26 cellular contexts compared by ENCODE assay signal in genomic region chr4:7108660-7109059, GRCh38. TPM values are rescaled to one million over a fixed set of nuclear protein-coding genes. Genes with fewer than 3 reads are reported as not detected.
DNase-seq lines count a peak whose midpoint lies in the region; ATAC-seq, FAIRE-seq and TF ChIP-seq lines count a peak whose summit lies in the region.
"Had no signal": no experiment of that assay in that cellular context is flagged by ENCODE, and none has a peak within 500 bp of the region (broad histone marks: within the 10 kb centered on the region; RNA-seq: fewer than 3 reads in every experiment).

No MANE protein-coding gene starts in this region.

- H3K4me1 ChIP-seq in K562 (replicated peaks in 1 of 2; ENCODE audit: control insufficient read depth in 2 of 2, insufficient read depth in 2 of 2, low read length in 2 of 2), result peaks cover 3 to 10% of the 10 kb centered on the region in 2 experiments; a peak in 4 of 5 replicates
- H3K4me1 ChIP-seq: SJCRH30 had no signal

- TF ChIP-seq RAD21 in K562 (CRISPR knock-in tag; conservative IDR thresholded peaks at IDR 0.05 in 1 of 2, IDR thresholded peaks at IDR 0.05 in 1 of 2), result no peak

- FAIRE-seq in K562 (lab: Jason Lieb, UNC), result no peak
- FAIRE-seq: A204.1, GM12878, H1, RCC 7860 had no signal

- H4K20me1 ChIP-seq in K562 (replicated peaks; ENCODE audit: control insufficient read depth, insufficient read depth, low read length), result peaks cover 9% of the 10 kb centered on the region; the same call in 1 of the 2 replicates
- H4K20me1 ChIP-seq: BLaER1 had no signal

- intact Hi-C loops in K562 (cut with micrococcal nuclease), result no loop called here

- H3K27me3 ChIP-seq in K562 (ENCODE audit: control insufficient read depth in 2 of 2, insufficient read depth in 2 of 2, low read length in 2 of 2), result peaks cover 21 to 69% of the 10 kb centered on the region in 2 experiments
- H3K27me3 ChIP-seq: BLaER1 had no signal

- 4% methylated on average over 5 of the region's 6 CpGs for WGBS in K562 (ENCODE audit: insufficient coverage, low coverage, missing lambda C conversion rate)

- BruUV-seq in K562 (replicated peaks; lab: Mats Ljungman, UMichigan), result no TSS peak

- H3K4me2 ChIP-seq in K562 (ENCODE audit: insufficient read depth, low read length), result no peak overlapping the region
- H3K4me2 ChIP-seq: BLaER1 had no signal

- H3K27ac ChIP-seq in K562 (ENCODE audit: extremely low read depth, low read depth, low read length), result no peak overlapping the region
- no peak overlapping the region for H3K27ac ChIP-seq in substantia nigra (ENCODE audit: low read depth, low read length, poor library complexity, severe bottlenecking)
- H3K27ac ChIP-seq: BLaER1, HL-60, SJCRH30 had no signal

- H2AFZ ChIP-seq in K562 (ENCODE audit: low read depth, low read length), result no peak overlapping the region

- no peaks in the 10 kb centered on the region for H3K79me2 ChIP-seq in K562 (ENCODE audit: control insufficient read depth, insufficient read depth, low read length)

- TF ChIP-seq EP300 in K562 (IDR thresholded peaks at IDR 0.05; ENCODE audit: low read length), result no peak

- POLR2A ChIA-PET in K562 (lab: Yijun Ruan, JAX), result no interaction called here

- H3K9me3 Mint-ChIP-seq in activated naive CD4-positive, alpha-beta T cell treated with anti-CD3 and anti-CD28 coated beads, Interleukin-2, amount 50 U/mL, for 24 hours, result no peaks in the 10 kb centered on the region
- peaks cover 6% of the 10 kb centered on the region for H3K9me3 Mint-ChIP-seq in progenitor cell of endocrine pancreas (ENCODE audit: low read depth)
- H3K9me3 Mint-ChIP-seq: IgD-negative memory B cell had no signal

- no peaks in the 10 kb centered on the region for H3K4me1 Mint-ChIP-seq in activated naive CD4-positive, alpha-beta T cell treated with anti-CD3 and anti-CD28 coated beads, Interleukin-2, amount 50 U/mL, for 24 hours
- peaks cover 2% of the 10 kb centered on the region for H3K4me1 Mint-ChIP-seq in progenitor cell of endocrine pancreas (ENCODE audit: low read depth)
- H3K4me1 Mint-ChIP-seq: IgD-negative memory B cell had no signal

- no peak overlapping the region for H3K4me3 Mint-ChIP-seq in activated naive CD4-positive, alpha-beta T cell treated with anti-CD3 and anti-CD28 coated beads, Interleukin-2, amount 50 U/mL, for 24 hours
- H3K4me3 Mint-ChIP-seq in progenitor cell of endocrine pancreas (ENCODE audit: low read depth), result no peak overlapping the region
- H3K4me3 Mint-ChIP-seq: CD4-positive, CD25-positive, alpha-beta regulatory T cell; IgD-negative memory B cell; T-cell had no signal

- H3K9ac ChIP-seq in K562 (ENCODE audit: insufficient read depth in 1 of 2, low read depth in 2 of 2, low read length in 2 of 2), result no peak overlapping the region
- H3K9ac ChIP-seq: BLaER1 had no signal

- H3K4me3 ChIP-seq in K562, result no peak overlapping the region
- H3K4me3 ChIP-seq: BLaER1, GM12878, SJCRH30 had no signal

- no peak for TF ChIP-seq POLR2A in K562 (conservative IDR thresholded peaks at IDR 0.05)

- no peaks in the 10 kb centered on the region for H3K27me3 Mint-ChIP-seq in activated naive CD4-positive, alpha-beta T cell treated with anti-CD3 and anti-CD28 coated beads, Interleukin-2, amount 50 U/mL, for 24 hours
- peaks cover 25% of the 10 kb centered on the region for H3K27me3 Mint-ChIP-seq in progenitor cell of endocrine pancreas
- H3K27me3 Mint-ChIP-seq: IgD-negative memory B cell had no signal

- no peaks in the 10 kb centered on the region for H3K9me1 ChIP-seq in K562 (ENCODE audit: control insufficient read depth, insufficient read depth, low read length)

- H3K27ac Mint-ChIP-seq in activated naive CD4-positive, alpha-beta T cell treated with anti-CD3 and anti-CD28 coated beads, Interleukin-2, amount 50 U/mL, for 24 hours, result peak overlapping the region; percentile 57
- H3K27ac Mint-ChIP-seq in progenitor cell of endocrine pancreas, result peak overlapping the region; percentile 80
- H3K27ac Mint-ChIP-seq: CD4-positive, CD25-positive, alpha-beta regulatory T cell; IgD-negative memory B cell; T-cell had no signal

- peaks cover 3% of the 10 kb centered on the region for H3K36me3 Mint-ChIP-seq in activated naive CD4-positive, alpha-beta T cell treated with anti-CD3 and anti-CD28 coated beads, Interleukin-2, amount 50 U/mL, for 24 hours
- no peaks in the 10 kb centered on the region for H3K36me3 Mint-ChIP-seq in progenitor cell of endocrine pancreas (ENCODE audit: insufficient read depth)
- H3K36me3 Mint-ChIP-seq: IgD-negative memory B cell, T-cell had no signal

- H3K36me3 ChIP-seq in K562 (ENCODE audit: control insufficient read depth, insufficient read depth, low read length), result no peaks in the 10 kb centered on the region
- H3K36me3 ChIP-seq: BLaER1, SJCRH30 had no signal

- TF ChIP-seq CTCF in GM13976 (IDR thresholded peaks at IDR 0.05; ENCODE audit: borderline replicate concordance, control extremely low read depth, extremely low read depth, insufficient read depth, missing control alignments) (no peak), K562 (IDR thresholded peaks at IDR 0.05 in 2 of 3, conservative IDR thresholded peaks at IDR 0.05 in 1 of 3; ENCODE audit: insufficient read depth in 2 of 3, low read depth in 1 of 3, low read length in 3 of 3) (no peak), progenitor cell of endocrine pancreas (IDR thresholded peaks at IDR 0.05; ENCODE audit: unreplicated experiment) (no peak)

- H3K9me3 ChIP-seq in K562 (replicated peaks; ENCODE audit: control insufficient read depth, insufficient read depth, low read depth, low read length), result no peaks in the 10 kb centered on the region
- H3K9me3 ChIP-seq: SJCRH30 had no signal

- ATAC-seq in K562, result no peak
- no peak for ATAC-seq in HG03432 (IDR thresholded peaks at IDR 0.05; ENCODE audit: unreplicated experiment)
- ATAC-seq: GM12878, HCT116, T-cell had no signal

- CTCF ChIA-PET in K562 (lab: Yijun Ruan, JAX; ENCODE audit: low intra/inter-chr PET ratio), result no interaction called here

- in situ Hi-C loops in GM13976 (cut with MboI; ENCODE audit: low sequenced_read_pairs, unreplicated experiment), result no loop called here
- in situ Hi-C loops in K562 (cut with MboI), result no loop called here

- DNase-seq in activated naive CD4-positive, alpha-beta T cell (lab: John Stamatoyannopoulos, UW), result no peak
- DNase-seq in GM13976 (ENCODE audit: low spot score) (peak; percentile 12), K562 (ENCODE audit: extremely low read depth in 1 of 4, low spot score in 3 of 4) (no peak), progenitor cell of endocrine pancreas (ENCODE audit: low spot score, unreplicated experiment) (no peak), DMS114 treated with DMSO at 0.1 percent for 48 hours (lab: John Stamatoyannopoulos, UW; ENCODE audit: unreplicated experiment) (no peak), substantia nigra (lab: John Stamatoyannopoulos, UW) (no peak)
- DNase-seq: CD4-positive, CD25-positive, alpha-beta regulatory T cell; DMS53; NCI-H1092 treated with DMSO at 0.1 percent for 48 hours; NCI-H1436; NCI-H187; NCI-H2171 treated with DMSO at 0.1 percent for 48 hours; NCI-H446 treated with DMSO at 0.1 percent for 48 hours; NCI-H526; SJCRH30; T-cell had no signal

TF ChIP-seq in K562, 482 proteins besides CTCF, POLR2A, EP300 and RAD21:
- TF ChIP-seq NR2C1 (IDR thresholded peaks at IDR 0.05) (0 out of 2 replicates have a peak, but pooled peaks have one; percentile 23), NR2C1 (tag; IDR thresholded peaks at IDR 0.05) (0 out of 2 replicates have a peak, but pooled peaks have one; percentile 16), RUNX1 (IDR thresholded peaks at IDR 0.05; ENCODE audit: low read depth) (no peak)
TF ChIP-seq in K562: peak in this region for 1.

RNA-seq across cellular contexts. Expression of gene GRPEL1, which starts 40.8 kb away (rescaled TPM):
- total RNA-seq in K562 (2011; cell fraction: chromatin; rRNA removed; ENCODE audit: low replicate concordance), result 36.2 and 43.9 TPM in 2 replicates
- total RNA-seq in K562 (2011; cell fraction: nucleolus; rRNA removed), result 32.4 and 37.0 TPM in 2 replicates
- total RNA-seq in K562 (2011; cell fraction: nucleoplasm; rRNA removed), result 41.4 and 49.8 TPM in 2 replicates
- total RNA-seq in K562 (2014; rRNA removed) (72.5 and 99.5 TPM in 2 replicates), K562 (2014; rRNA removed; fragmentation: Illumina TruSeq; extraction: Trizol) (86.6 and 90.2 TPM in 2 replicates), K562 (2015; rRNA removed; fragmentation: Illumina TruSeq; extraction: Trizol) (77.4 and 84.4 TPM in 2 replicates), K562 (2021) (59.7 and 63.7 TPM in 2 replicates), progenitor cell of endocrine pancreas (18.2 and 18.4 TPM in 2 replicates)
- polyA plus RNA-seq in K562 (2011; rRNA removed) (34.9 and 43.4 TPM in 2 replicates), K562 (2014; fragmentation: Illumina TruSeq; extraction: Trizol) (87.3 and 88.7 TPM in 2 replicates), K562 (2014; fragmentation: Nextera tagmentation; extraction: Ambion mirVana) (100 to 1,000 TPM; 125 to 192 TPM), K562 (2014; rRNA removed) (64.3 and 65.9 TPM in 2 replicates)
- 16.6 and 26.2 TPM in 2 replicates for polyA plus RNA-seq in K562 (2011; cell fraction: cytosol; rRNA removed)
- 16.0 and 19.8 TPM in 2 replicates for polyA plus RNA-seq in K562 (2011; cell fraction: nucleus; rRNA removed)
- polyA plus RNA-seq in K562 (2012), result 23.4 and 48.5 TPM in 2 replicates
- polyA minus RNA-seq in K562 (2011; rRNA and poly(A)+ RNA removed), result 59.1 and 61.5 TPM in 2 replicates
- polyA minus RNA-seq in K562 (2011; cell fraction: cytosol; rRNA and poly(A)+ RNA removed), result 21.3 and 24.2 TPM in 2 replicates
- 18.3 and 25.0 TPM in 2 replicates for polyA minus RNA-seq in K562 (2011; cell fraction: nucleus; rRNA and poly(A)+ RNA removed)
